Comparison of ENCODE assay signal across 16 cellular contexts in the genomic region with DNA sequence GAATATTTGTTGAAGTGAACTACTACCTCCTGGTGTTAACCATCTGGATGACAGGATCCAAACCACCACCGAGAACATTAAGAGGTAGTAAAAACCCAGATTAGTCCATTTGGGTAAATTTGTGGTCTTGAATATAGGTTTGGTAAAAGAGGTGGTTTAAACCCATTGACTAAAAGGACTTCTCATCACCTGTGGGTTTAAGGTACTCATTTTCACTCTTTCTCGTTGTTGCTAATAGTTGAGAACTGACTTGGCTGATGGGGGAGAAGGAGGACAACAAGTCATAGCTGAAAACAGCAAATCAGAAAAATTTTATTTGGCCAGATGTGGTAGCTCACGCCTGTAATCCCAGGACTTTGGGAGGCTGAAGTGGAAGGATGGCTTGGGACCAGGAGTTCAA.
"Had no signal": no experiment of that assay in that cellular context is flagged by ENCODE, and none has a peak within 500 bp of the region (broad histone marks: within the 10 kb centered on the region; RNA-seq: fewer than 3 reads in every experiment).

No MANE protein-coding gene starts in this region.

- H3K4me3 ChIP-seq: breast epithelium, gastroesophageal sphincter, lower lobe of right lung, SJSA1, thyroid gland had no signal

- H3K4me1 Mint-ChIP-seq: endodermal cell, mesothelial cell of epicardium had no signal

- DNase-seq: activated B cell treated with CpG ODN at 0.5 μM for 24 hours; activated CD4-positive, alpha-beta T cell treated with anti-CD3 and anti-CD28 coated beads, Interleukin-2, amount 50 U/mL, for 48 hours; activated CD8-positive, alpha-beta memory T cell treated with anti-CD3 and anti-CD28 coated beads, Interleukin-2, amount 50 U/mL, for 4 hours; activated effector memory CD4-positive, alpha-beta T cell treated with Interleukin-2 at 50 U/mL for 16 hours; aorta; dermis blood vessel endothelial cell; endodermal cell; left colon; lower lobe of right lung; thyroid gland had no signal

- H3K27ac Mint-ChIP-seq: activated B cell treated with CpG ODN at 0.5 μM for 24 hours, endodermal cell, mesothelial cell of epicardium had no signal

- H3K4me1 ChIP-seq: breast epithelium, gastroesophageal sphincter, lower lobe of right lung, thyroid gland had no signal

- H3K4me3 Mint-ChIP-seq: activated B cell treated with CpG ODN at 0.5 μM for 24 hours, endodermal cell, mesothelial cell of epicardium had no signal

- H3K9me3 Mint-ChIP-seq: activated B cell treated with CpG ODN at 0.5 μM for 24 hours, endodermal cell, mesothelial cell of epicardium had no signal

- FAIRE-seq: TTC549 had no signal

- H3K9me3 ChIP-seq: breast epithelium, gastroesophageal sphincter, lower lobe of right lung, SJSA1, thyroid gland had no signal

- H3K27ac ChIP-seq: breast epithelium, gastroesophageal sphincter, lower lobe of right lung, SJSA1, thyroid gland had no signal

- ATAC-seq: gastroesophageal sphincter, left colon, lower lobe of right lung, sciatic nerve had no signal

- H3K27me3 Mint-ChIP-seq: activated B cell treated with CpG ODN at 0.5 μM for 24 hours had no signal

- H3K27me3 ChIP-seq: breast epithelium, gastroesophageal sphincter, SJSA1, thyroid gland had no signal
